In genomic region chr3:193744822-193745684, GRCh38 we compare ENCODE assay signal across 1 cellular context.
TF ChIP-seq lines count a peak whose summit lies in the region.

No MANE protein-coding gene starts in this region.

TF ChIP-seq in K562, 482 proteins besides CTCF, POLR2A, EP300 and RAD21 (continued from another document and continues in another):
- 0 out of 2 replicates have a peak, but pooled peaks have one; percentile 43 for TF ChIP-seq SMARCE1 (IDR thresholded peaks at IDR 0.05)
- 0 out of 2 replicates have a peak, but pooled peaks have one; percentile 38 for TF ChIP-seq NCOR1 (IDR thresholded peaks at IDR 0.05)
- TF ChIP-seq PHF20 (IDR thresholded peaks at IDR 0.05; ENCODE audit: partially characterized antibody), result peak; percentile 54
- TF ChIP-seq PTBP1 (IDR thresholded peaks at IDR 0.05; ENCODE audit: low read depth, low read length), result no peak
- no peak for TF ChIP-seq TAF15 (IDR thresholded peaks at IDR 0.05; ENCODE audit: low read depth, low read length)
- TF ChIP-seq L3MBTL2 (IDR thresholded peaks at IDR 0.05), result peak; percentile 41; the same call in 1 of the 2 replicates
- TF ChIP-seq PBX2 (CRISPR knock-in tag; IDR thresholded peaks at IDR 0.05; ENCODE audit: low read depth), result no peak
- peak; percentile 58 for TF ChIP-seq PBX2 (tag; conservative IDR thresholded peaks at IDR 0.05; ENCODE audit: low read depth)
- TF ChIP-seq ATF7 (IDR thresholded peaks at IDR 0.05), result peak; percentile 59; the same call in 1 of the 2 replicates
- TF ChIP-seq SMARCC2 (IDR thresholded peaks at IDR 0.05; ENCODE audit: low read depth), result peak; percentile 25; the same call in 1 of the 2 replicates
- TF ChIP-seq ZNF212 (CRISPR knock-in tag; IDR thresholded peaks at IDR 0.05), result no peak
- TF ChIP-seq ESRRA (IDR thresholded peaks at IDR 0.05; ENCODE audit: borderline replicate concordance, low read depth), result peak; percentile 31; the same call in 1 of the 2 replicates
- TF ChIP-seq SRSF3 (IDR thresholded peaks at IDR 0.05; ENCODE audit: insufficient read depth, low read length), result no peak
- peak; percentile 95 for TF ChIP-seq CEBPB (tag; IDR thresholded peaks at IDR 0.05)
- no peak for TF ChIP-seq OTX1 (CRISPR knock-in tag; IDR thresholded peaks at IDR 0.05)
- TF ChIP-seq SMARCA4 (IDR thresholded peaks at IDR 0.05), result peak; percentile 50; the same call in 1 of the 2 replicates
- TF ChIP-seq STAT5A (IDR thresholded peaks at IDR 0.05; ENCODE audit: borderline replicate concordance, low read length), result peak; percentile 27; the same call in 1 of the 2 replicates
- peak in 1 of 3 experiments; percentile 69 for TF ChIP-seq YY1 (IDR thresholded peaks at IDR 0.05; ENCODE audit: borderline replicate concordance in 1 of 3, control insufficient read depth in 1 of 3, extremely low read depth in 1 of 3, insufficient read depth in 3 of 3, insufficient read length in 1 of 3, insufficient replicate concordance in 2 of 3, low read depth in 1 of 3, low read length in 2 of 3)
- peak in 1 of 2 experiments; percentile 67; a peak in 1 of 4 replicates for TF ChIP-seq RCOR1 (IDR thresholded peaks at IDR 0.05; ENCODE audit: borderline replicate concordance in 1 of 2, low read depth in 2 of 2, low read length in 2 of 2)
- no peak for TF ChIP-seq THRB (CRISPR knock-in tag; conservative IDR thresholded peaks at IDR 0.05)
- no peak for TF ChIP-seq TRIM25 (IDR thresholded peaks at IDR 0.05; ENCODE audit: borderline replicate concordance)
- TF ChIP-seq KDM4B (IDR thresholded peaks at IDR 0.05; ENCODE audit: borderline replicate concordance in 2 of 2, low read depth in 1 of 2), result no peak
- no peak for TF ChIP-seq SMARCA5 (IDR thresholded peaks at IDR 0.05)
- TF ChIP-seq C11orf30 (IDR thresholded peaks at IDR 0.05; ENCODE audit: low read depth), result peak; percentile 73
- no peak for TF ChIP-seq STAT6 (CRISPR knock-in tag; IDR thresholded peaks at IDR 0.05)
- peak; percentile 72 for TF ChIP-seq MECOM (CRISPR knock-in tag; IDR thresholded peaks at IDR 0.05)
- no peak for TF ChIP-seq KAT2B (IDR thresholded peaks at IDR 0.05; ENCODE audit: low read depth, low read length)
- TF ChIP-seq DPF2 (IDR thresholded peaks at IDR 0.05), result peak; percentile 79
- no peak for TF ChIP-seq NR2C1 (IDR thresholded peaks at IDR 0.05)
- TF ChIP-seq NR2C1 (tag; IDR thresholded peaks at IDR 0.05), result peak; percentile 36; the same call in 1 of the 2 replicates
- peak; percentile 86 for TF ChIP-seq ZNF592 (IDR thresholded peaks at IDR 0.05)
- TF ChIP-seq TCF3 (CRISPR knock-in tag; IDR thresholded peaks at IDR 0.05), result peak; percentile 42
- peak; percentile 49 for TF ChIP-seq TEAD4 (IDR thresholded peaks at IDR 0.05; ENCODE audit: low read length)
- TF ChIP-seq TEAD4 (CRISPR knock-in tag; IDR thresholded peaks at IDR 0.05; ENCODE audit: borderline replicate concordance), result no peak
- TF ChIP-seq ZBTB11 (CRISPR knock-in tag; IDR thresholded peaks at IDR 0.05), result peak in 1 of 3 experiments; percentile 25; a peak in 1 of 6 replicates
- TF ChIP-seq SMAD4 (CRISPR knock-in tag; conservative IDR thresholded peaks at IDR 0.05), result peak; percentile 66
- TF ChIP-seq POLR3G (IDR thresholded peaks at IDR 0.05; ENCODE audit: extremely low read depth, insufficient read length, insufficient replicate concordance), result no peak
- TF ChIP-seq HDAC2 (IDR thresholded peaks at IDR 0.05), result peak; percentile 50; the same call in 1 of the 2 replicates
- TF ChIP-seq ZNF280A (IDR thresholded peaks at IDR 0.05; ENCODE audit: low read depth, partially characterized antibody), result no peak
- peak; percentile 78 for TF ChIP-seq ZNF316 (IDR thresholded peaks at IDR 0.05)
- TF ChIP-seq TFAP4 (CRISPR knock-in tag; IDR thresholded peaks at IDR 0.05; ENCODE audit: borderline replicate concordance), result peak; percentile 93
- TF ChIP-seq ATF1 (CRISPR knock-in tag; IDR thresholded peaks at IDR 0.05), result no peak
- TF ChIP-seq ATF1 (tag; IDR thresholded peaks at IDR 0.05), result peak; percentile 28; the same call in 1 of the 2 replicates
- no peak for TF ChIP-seq ZNF778 (CRISPR knock-in tag; IDR thresholded peaks at IDR 0.05)
